In genomic region chr19:38729653-38730469, GRCh38 we compare ENCODE assay signal across 1 cellular context.
TF ChIP-seq lines count a peak whose summit lies in the region.

No MANE protein-coding gene starts in this region.

TF ChIP-seq in HepG2, 621 proteins besides CTCF, POLR2A, EP300 and RAD21 (continued from another document and continues in another):
- TF ChIP-seq, protein P1, sequence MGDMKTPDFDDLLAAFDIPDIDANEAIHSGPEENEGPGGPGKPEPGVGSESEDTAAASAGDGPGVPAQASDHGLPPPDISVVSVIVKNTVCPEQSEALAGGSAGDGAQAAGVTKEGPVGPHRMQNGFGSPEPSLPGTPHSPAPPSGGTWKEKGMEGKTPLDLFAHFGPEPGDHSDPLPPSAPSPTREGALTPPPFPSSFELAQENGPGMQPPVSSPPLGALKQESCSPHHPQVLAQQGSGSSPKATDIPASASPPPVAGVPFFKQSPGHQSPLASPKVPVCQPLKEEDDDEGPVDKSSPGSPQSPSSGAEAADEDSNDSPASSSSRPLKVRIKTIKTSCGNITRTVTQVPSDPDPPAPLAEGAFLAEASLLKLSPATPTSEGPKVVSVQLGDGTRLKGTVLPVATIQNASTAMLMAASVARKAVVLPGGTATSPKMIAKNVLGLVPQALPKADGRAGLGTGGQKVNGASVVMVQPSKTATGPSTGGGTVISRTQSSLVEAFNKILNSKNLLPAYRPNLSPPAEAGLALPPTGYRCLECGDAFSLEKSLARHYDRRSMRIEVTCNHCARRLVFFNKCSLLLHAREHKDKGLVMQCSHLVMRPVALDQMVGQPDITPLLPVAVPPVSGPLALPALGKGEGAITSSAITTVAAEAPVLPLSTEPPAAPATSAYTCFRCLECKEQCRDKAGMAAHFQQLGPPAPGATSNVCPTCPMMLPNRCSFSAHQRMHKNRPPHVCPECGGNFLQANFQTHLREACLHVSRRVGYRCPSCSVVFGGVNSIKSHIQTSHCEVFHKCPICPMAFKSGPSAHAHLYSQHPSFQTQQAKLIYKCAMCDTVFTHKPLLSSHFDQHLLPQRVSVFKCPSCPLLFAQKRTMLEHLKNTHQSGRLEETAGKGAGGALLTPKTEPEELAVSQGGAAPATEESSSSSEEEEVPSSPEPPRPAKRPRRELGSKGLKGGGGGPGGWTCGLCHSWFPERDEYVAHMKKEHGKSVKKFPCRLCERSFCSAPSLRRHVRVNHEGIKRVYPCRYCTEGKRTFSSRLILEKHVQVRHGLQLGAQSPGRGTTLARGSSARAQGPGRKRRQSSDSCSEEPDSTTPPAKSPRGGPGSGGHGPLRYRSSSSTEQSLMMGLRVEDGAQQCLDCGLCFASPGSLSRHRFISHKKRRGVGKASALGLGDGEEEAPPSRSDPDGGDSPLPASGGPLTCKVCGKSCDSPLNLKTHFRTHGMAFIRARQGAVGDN (CRISPR knock-in tag; IDR thresholded peaks at IDR 0.05): peak; percentile 72
- TF ChIP-seq ZNF3 (CRISPR knock-in tag; IDR thresholded peaks at IDR 0.05): no peak
- TF ChIP-seq, protein P2, sequence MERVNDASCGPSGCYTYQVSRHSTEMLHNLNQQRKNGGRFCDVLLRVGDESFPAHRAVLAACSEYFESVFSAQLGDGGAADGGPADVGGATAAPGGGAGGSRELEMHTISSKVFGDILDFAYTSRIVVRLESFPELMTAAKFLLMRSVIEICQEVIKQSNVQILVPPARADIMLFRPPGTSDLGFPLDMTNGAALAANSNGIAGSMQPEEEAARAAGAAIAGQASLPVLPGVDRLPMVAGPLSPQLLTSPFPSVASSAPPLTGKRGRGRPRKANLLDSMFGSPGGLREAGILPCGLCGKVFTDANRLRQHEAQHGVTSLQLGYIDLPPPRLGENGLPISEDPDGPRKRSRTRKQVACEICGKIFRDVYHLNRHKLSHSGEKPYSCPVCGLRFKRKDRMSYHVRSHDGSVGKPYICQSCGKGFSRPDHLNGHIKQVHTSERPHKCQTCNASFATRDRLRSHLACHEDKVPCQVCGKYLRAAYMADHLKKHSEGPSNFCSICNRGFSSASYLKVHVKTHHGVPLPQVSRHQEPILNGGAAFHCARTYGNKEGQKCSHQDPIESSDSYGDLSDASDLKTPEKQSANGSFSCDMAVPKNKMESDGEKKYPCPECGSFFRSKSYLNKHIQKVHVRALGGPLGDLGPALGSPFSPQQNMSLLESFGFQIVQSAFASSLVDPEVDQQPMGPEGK (CRISPR knock-in tag; IDR thresholded peaks at IDR 0.05): peak; percentile 66; the same call in 1 of the 2 replicates
- no peak for TF ChIP-seq ZNF737 (CRISPR knock-in tag; IDR thresholded peaks at IDR 0.05; ENCODE audit: borderline replicate concordance)
- no peak for TF ChIP-seq CCDC6 (CRISPR knock-in tag; IDR thresholded peaks at IDR 0.05)
- TF ChIP-seq, protein P3, sequence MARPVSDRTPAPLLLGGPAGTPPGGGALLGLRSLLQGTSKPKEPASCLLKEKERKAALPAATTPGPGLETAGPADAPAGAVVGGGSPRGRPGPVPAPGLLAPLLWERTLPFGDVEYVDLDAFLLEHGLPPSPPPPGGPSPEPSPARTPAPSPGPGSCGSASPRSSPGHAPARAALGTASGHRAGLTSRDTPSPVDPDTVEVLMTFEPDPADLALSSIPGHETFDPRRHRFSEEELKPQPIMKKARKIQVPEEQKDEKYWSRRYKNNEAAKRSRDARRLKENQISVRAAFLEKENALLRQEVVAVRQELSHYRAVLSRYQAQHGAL (CRISPR knock-in tag; IDR thresholded peaks at IDR 0.05; ENCODE audit: not compliant biosample characterization): no peak
- TF ChIP-seq SMAD9 (CRISPR knock-in tag; IDR thresholded peaks at IDR 0.05): no peak
- no peak for TF ChIP-seq ZNF839 (CRISPR knock-in tag; IDR thresholded peaks at IDR 0.05; ENCODE audit: borderline replicate concordance)
- TF ChIP-seq KLF16 (CRISPR knock-in tag; IDR thresholded peaks at IDR 0.05): no peak
- TF ChIP-seq ZNF710 (CRISPR knock-in tag; IDR thresholded peaks at IDR 0.05; ENCODE audit: borderline replicate concordance): no peak
- no peak for TF ChIP-seq ZNF841 (CRISPR knock-in tag; IDR thresholded peaks at IDR 0.05; ENCODE audit: borderline replicate concordance)
- TF ChIP-seq ZNF597 (CRISPR knock-in tag; IDR thresholded peaks at IDR 0.05): no peak
- no peak for TF ChIP-seq ZNF501 (CRISPR knock-in tag; IDR thresholded peaks at IDR 0.05)
- no peak for TF ChIP-seq ZNF75D (CRISPR knock-in tag; IDR thresholded peaks at IDR 0.05; ENCODE audit: borderline replicate concordance)
- TF ChIP-seq, protein P4, sequence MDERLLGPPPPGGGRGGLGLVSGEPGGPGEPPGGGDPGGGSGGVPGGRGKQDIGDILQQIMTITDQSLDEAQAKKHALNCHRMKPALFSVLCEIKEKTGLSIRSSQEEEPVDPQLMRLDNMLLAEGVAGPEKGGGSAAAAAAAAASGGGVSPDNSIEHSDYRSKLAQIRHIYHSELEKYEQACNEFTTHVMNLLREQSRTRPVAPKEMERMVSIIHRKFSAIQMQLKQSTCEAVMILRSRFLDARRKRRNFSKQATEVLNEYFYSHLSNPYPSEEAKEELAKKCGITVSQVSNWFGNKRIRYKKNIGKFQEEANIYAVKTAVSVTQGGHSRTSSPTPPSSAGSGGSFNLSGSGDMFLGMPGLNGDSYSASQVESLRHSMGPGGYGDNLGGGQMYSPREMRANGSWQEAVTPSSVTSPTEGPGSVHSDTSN (CRISPR knock-in tag; IDR thresholded peaks at IDR 0.05): no peak
- no peak for TF ChIP-seq ZNF275 (CRISPR knock-in tag; IDR thresholded peaks at IDR 0.05; ENCODE audit: borderline replicate concordance)
- TF ChIP-seq ZNF766 (CRISPR knock-in tag; IDR thresholded peaks at IDR 0.05; ENCODE audit: borderline replicate concordance): no peak
- TF ChIP-seq ZNF431 (CRISPR knock-in tag; IDR thresholded peaks at IDR 0.05; ENCODE audit: borderline replicate concordance, low read depth): no peak
- no peak for TF ChIP-seq HOXA5 (CRISPR knock-in tag; IDR thresholded peaks at IDR 0.05)
- TF ChIP-seq ZFP36L2 (CRISPR knock-in tag; IDR thresholded peaks at IDR 0.05): no peak
- TF ChIP-seq MIXL1 (CRISPR knock-in tag; IDR thresholded peaks at IDR 0.05): no peak
- TF ChIP-seq ZNF383 (CRISPR knock-in tag; IDR thresholded peaks at IDR 0.05; ENCODE audit: borderline replicate concordance): no peak
- no peak for TF ChIP-seq ATF1 (CRISPR knock-in tag; IDR thresholded peaks at IDR 0.05)
- TF ChIP-seq ZNF552 (CRISPR knock-in tag; IDR thresholded peaks at IDR 0.05; ENCODE audit: borderline replicate concordance): no peak
- no peak for TF ChIP-seq ZNF17 (CRISPR knock-in tag; IDR thresholded peaks at IDR 0.05)
- no peak for TF ChIP-seq ZBTB1 (CRISPR knock-in tag; IDR thresholded peaks at IDR 0.05; ENCODE audit: borderline replicate concordance)
- TF ChIP-seq ZNF709 (CRISPR knock-in tag; IDR thresholded peaks at IDR 0.05): no peak
- TF ChIP-seq NR2F2 (IDR thresholded peaks at IDR 0.05; ENCODE audit: borderline replicate concordance, low read depth): no peak
- TF ChIP-seq, protein P5, sequence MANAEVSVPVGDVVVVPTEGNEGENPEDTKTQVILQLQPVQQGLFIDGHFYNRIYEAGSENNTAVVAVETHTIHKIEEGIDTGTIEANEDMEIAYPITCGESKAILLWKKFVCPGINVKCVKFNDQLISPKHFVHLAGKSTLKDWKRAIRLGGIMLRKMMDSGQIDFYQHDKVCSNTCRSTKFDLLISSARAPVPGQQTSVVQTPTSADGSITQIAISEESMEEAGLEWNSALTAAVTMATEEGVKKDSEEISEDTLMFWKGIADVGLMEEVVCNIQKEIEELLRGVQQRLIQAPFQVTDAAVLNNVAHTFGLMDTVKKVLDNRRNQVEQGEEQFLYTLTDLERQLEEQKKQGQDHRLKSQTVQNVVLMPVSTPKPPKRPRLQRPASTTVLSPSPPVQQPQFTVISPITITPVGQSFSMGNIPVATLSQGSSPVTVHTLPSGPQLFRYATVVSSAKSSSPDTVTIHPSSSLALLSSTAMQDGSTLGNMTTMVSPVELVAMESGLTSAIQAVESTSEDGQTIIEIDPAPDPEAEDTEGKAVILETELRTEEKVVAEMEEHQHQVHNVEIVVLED (CRISPR knock-in tag; IDR thresholded peaks at IDR 0.05; ENCODE audit: borderline replicate concordance): no peak
- TF ChIP-seq, protein P6, sequence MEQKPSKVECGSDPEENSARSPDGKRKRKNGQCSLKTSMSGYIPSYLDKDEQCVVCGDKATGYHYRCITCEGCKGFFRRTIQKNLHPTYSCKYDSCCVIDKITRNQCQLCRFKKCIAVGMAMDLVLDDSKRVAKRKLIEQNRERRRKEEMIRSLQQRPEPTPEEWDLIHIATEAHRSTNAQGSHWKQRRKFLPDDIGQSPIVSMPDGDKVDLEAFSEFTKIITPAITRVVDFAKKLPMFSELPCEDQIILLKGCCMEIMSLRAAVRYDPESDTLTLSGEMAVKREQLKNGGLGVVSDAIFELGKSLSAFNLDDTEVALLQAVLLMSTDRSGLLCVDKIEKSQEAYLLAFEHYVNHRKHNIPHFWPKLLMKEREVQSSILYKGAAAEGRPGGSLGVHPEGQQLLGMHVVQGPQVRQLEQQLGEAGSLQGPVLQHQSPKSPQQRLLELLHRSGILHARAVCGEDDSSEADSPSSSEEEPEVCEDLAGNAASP (CRISPR knock-in tag; IDR thresholded peaks at IDR 0.05; ENCODE audit: borderline replicate concordance): no peak
- TF ChIP-seq ZFY (CRISPR knock-in tag; IDR thresholded peaks at IDR 0.05): no peak
- peak; percentile 25 for TF ChIP-seq AGO2 (optimal IDR thresholded peaks at IDR 0.05; ENCODE audit: low read depth, low read length)
- peak; percentile 30 for TF ChIP-seq AGO1 (IDR thresholded peaks at IDR 0.05; ENCODE audit: low read depth, low read length, poor library complexity, severe bottlenecking)
- TF ChIP-seq RNF2 (conservative IDR thresholded peaks at IDR 0.05; ENCODE audit: low read depth): no peak
- TF ChIP-seq ZNF362 (CRISPR knock-in tag; IDR thresholded peaks at IDR 0.05; ENCODE audit: borderline replicate concordance): peak; percentile 33; the same call in 1 of the 2 replicates
- TF ChIP-seq, protein P7, sequence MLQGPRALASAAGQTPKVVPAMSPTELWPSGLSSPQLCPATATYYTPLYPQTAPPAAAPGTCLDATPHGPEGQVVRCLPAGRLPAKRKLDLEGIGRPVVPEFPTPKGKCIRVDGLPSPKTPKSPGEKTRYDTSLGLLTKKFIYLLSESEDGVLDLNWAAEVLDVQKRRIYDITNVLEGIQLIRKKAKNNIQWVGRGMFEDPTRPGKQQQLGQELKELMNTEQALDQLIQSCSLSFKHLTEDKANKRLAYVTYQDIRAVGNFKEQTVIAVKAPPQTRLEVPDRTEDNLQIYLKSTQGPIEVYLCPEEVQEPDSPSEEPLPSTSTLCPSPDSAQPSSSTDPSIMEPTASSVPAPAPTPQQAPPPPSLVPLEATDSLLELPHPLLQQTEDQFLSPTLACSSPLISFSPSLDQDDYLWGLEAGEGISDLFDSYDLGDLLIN (CRISPR knock-in tag; IDR thresholded peaks at IDR 0.05; ENCODE audit: borderline replicate concordance): no peak
- no peak for TF ChIP-seq TRIM24 (CRISPR knock-in tag; IDR thresholded peaks at IDR 0.05)
- TF ChIP-seq RFXANK (CRISPR knock-in tag; IDR thresholded peaks at IDR 0.05): no peak
- TF ChIP-seq CHD4 (IDR thresholded peaks at IDR 0.05; ENCODE audit: borderline replicate concordance, low read length): no peak
- no peak for TF ChIP-seq ZNF263 (CRISPR knock-in tag; IDR thresholded peaks at IDR 0.05)
- no peak for TF ChIP-seq ETV6 (CRISPR knock-in tag; conservative IDR thresholded peaks at IDR 0.05)
- peak; percentile 47; the same call in 1 of the 2 replicates for TF ChIP-seq ZNF788 (CRISPR knock-in tag; IDR thresholded peaks at IDR 0.05; ENCODE audit: borderline replicate concordance)
- no peak for TF ChIP-seq SAFB2 (CRISPR knock-in tag; IDR thresholded peaks at IDR 0.05; ENCODE audit: borderline replicate concordance, low read depth)
- 0 out of 2 replicates have a peak, but pooled peaks have one; percentile 22 for TF ChIP-seq MTA1 (CRISPR knock-in tag; IDR thresholded peaks at IDR 0.05; ENCODE audit: borderline replicate concordance)
- no peak for TF ChIP-seq ZNF264 (CRISPR knock-in tag; IDR thresholded peaks at IDR 0.05)
